ENCODE assay signal across 8 cellular contexts in genomic region chr6:105892577-105893262, GRCh38.
DNase-seq lines count a peak whose midpoint lies in the region; ATAC-seq and TF ChIP-seq lines count a peak whose summit lies in the region.

No MANE protein-coding gene starts in this region.

- no peaks in the 10 kb centered on the region for H3K9me3 ChIP-seq in A673 (ENCODE audit: low read depth, low read length, poor library complexity, severe bottlenecking)

- H3K27ac Mint-ChIP-seq in HFFc6, result no peak overlapping the region

- no peak overlapping the region for H3K4me3 ChIP-seq in foreskin fibroblast (ENCODE audit: low read depth in 1 of 2, low read length in 2 of 2)
- H3K4me3 ChIP-seq in A673 (ENCODE audit: low read depth, low read length, poor library complexity, severe bottlenecking), result no peak overlapping the region

- no peak overlapping the region for H3K27ac ChIP-seq in A673 (ENCODE audit: low read depth, low read length, poor library complexity, severe bottlenecking)

- H3K27me3 Mint-ChIP-seq in HFFc6 (ENCODE audit: insufficient read depth), result 0 out of 2 replicates have a peak, but pooled peaks cover 1% of the 10 kb centered on the region

- peak; percentile 95 for DNase-seq in KBM-7
- DNase-seq in inferior parietal cortex (ENCODE audit: extremely low spot score), result peak; percentile 27
- DNase-seq in foreskin fibroblast, result no peak
- DNase-seq in A673 (ENCODE audit: low spot score), result no peak
- no peak for DNase-seq in HFFc6
- no peak for DNase-seq in activated CD4-positive, alpha-beta T cell treated with anti-CD3 and anti-CD28 coated beads for 48 hours

- no TSS peak for BruUV-seq in A673 (replicated peaks; lab: Mats Ljungman, UMichigan)

- H3K4me3 Mint-ChIP-seq in HFFc6, result no peak overlapping the region

- ATAC-seq in GM18520 (IDR thresholded peaks at IDR 0.05; ENCODE audit: unreplicated experiment), result peak; percentile 70
- peak; percentile 84 for ATAC-seq in GM21825 (IDR thresholded peaks at IDR 0.05; ENCODE audit: unreplicated experiment)

- H3K4me1 Mint-ChIP-seq in HFFc6 (ENCODE audit: low read depth), result peaks cover 33% of the 10 kb centered on the region

- CTCF ChIA-PET in A673 (lab: Charles Lee), result no interaction called here

- H3K4me1 ChIP-seq in A673 (ENCODE audit: insufficient read depth, low read length, poor library complexity, severe bottlenecking), result no peaks in the 10 kb centered on the region

- POLR2A ChIA-PET in A673 (lab: Charles Lee; ENCODE audit: low non-redundant PET), result no interaction called here

- peaks cover 11% of the 10 kb centered on the region for H3K9me3 Mint-ChIP-seq in HFFc6

- H3K36me3 ChIP-seq in A673 (ENCODE audit: insufficient read depth, low read length, poor library complexity, severe bottlenecking), result no peaks in the 10 kb centered on the region

- no peaks in the 10 kb centered on the region for H3K27me3 ChIP-seq in A673 (replicated peaks; ENCODE audit: insufficient read depth, low read depth, low read length, poor library complexity)

- in situ Hi-C loops in KBM-7 (cut with MboI; ENCODE audit: low pct_unique_long_range_greater_than_20kb, low sequenced_read_pairs), result no loop called here

- TF ChIP-seq CTCF in foreskin fibroblast (IDR thresholded peaks at IDR 0.05; ENCODE audit: low read depth, low read length), result no peak
- no peak for TF ChIP-seq CTCF in A673 (conservative IDR thresholded peaks at IDR 0.05; ENCODE audit: low read depth, low read length)
- TF ChIP-seq CTCF in HFFc6 (IDR thresholded peaks at IDR 0.05), result no peak

- intact Hi-C loops in A673 (cut with micrococcal nuclease; ENCODE audit: unreplicated experiment), result no loop called here

- H3K36me3 Mint-ChIP-seq in HFFc6 (ENCODE audit: low read depth), result no peaks in the 10 kb centered on the region

Comparison
In these comparisons a context has a peak if more than half of its experiments do, and no peak if none do; other contexts are left out.
1. DNase-seq: peak in KBM-7 (single experiment) and inferior parietal cortex (single experiment); none in foreskin fibroblast (0 of 2), A673 (single experiment), HFFc6 (single experiment) and activated CD4-positive, alpha-beta T cell treated with anti-CD3 and anti-CD28 coated beads for 48 hours (single experiment).